ENCODE assay signal across 9 cellular contexts in the genomic region with DNA sequence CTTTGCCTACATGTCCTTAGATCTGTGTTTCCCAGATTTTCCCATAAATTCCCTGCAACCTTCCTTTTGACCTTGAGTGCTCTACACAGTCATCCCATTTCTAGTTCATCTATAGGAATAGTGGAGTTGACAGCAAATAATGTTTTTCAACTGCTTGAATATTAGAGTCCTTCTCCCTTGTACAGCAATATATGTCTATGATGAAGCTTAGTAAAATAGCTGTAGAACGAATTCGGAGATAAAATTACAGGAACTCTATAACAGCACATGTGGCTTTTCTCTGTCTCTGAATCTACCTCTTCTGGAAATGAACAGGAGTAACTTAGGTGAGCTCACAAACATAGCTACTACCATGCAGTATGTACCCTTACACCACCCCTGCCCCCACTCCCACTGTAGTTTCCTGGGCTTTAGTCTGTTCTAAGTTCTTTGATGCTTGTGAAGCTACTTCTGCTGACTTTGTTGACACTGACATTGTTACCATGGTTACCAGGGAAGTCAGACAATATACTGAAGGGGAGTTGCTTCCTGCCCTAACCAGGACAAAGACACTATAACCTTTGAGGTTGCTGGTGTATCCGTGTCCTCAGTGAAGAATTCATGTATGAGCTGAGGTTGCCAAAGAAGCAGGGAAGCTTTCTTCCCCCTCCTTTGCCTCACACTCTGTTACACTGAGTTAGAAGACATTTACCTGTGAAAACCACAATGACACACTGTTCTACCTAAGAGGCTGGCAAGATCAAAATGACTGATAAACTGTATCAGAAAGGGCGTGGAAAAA. TPM values are rescaled to one million over a fixed set of nuclear protein-coding genes. Genes with fewer than 3 reads are reported as not detected.
DNase-seq lines count a peak whose midpoint lies in the region; ATAC-seq and TF ChIP-seq lines count a peak whose summit lies in the region.
"Had no signal": no experiment of that assay in that cellular context is flagged by ENCODE, and none has a peak within 500 bp of the region (broad histone marks: within the 10 kb centered on the region; RNA-seq: fewer than 3 reads in every experiment).

No MANE protein-coding gene starts in this region.

- peaks cover 0 to 34% (median 12%) of the 10 kb centered on the region in 12 donors for H3K4me1 ChIP-seq in heart left ventricle

- intact Hi-C loops in heart left ventricle (cut with DNase I) = loop anchor here in 1 of 10 donors (10.0 kb wide), 1 partner anchor 60 kb away; no protein-coding TSS in a partner anchor

- peak overlapping the region in 10 of 12 donors; percentile 12 to 55 (median 38) for H3K27ac ChIP-seq in heart left ventricle
- H3K27ac ChIP-seq: neutrophil had no signal

- no peak overlapping the region for H3K4me3 ChIP-seq in heart left ventricle

- ATAC-seq in heart left ventricle = peak; percentile 62 to 90 (median 74)
- no peak for ATAC-seq in HG02610 (IDR thresholded peaks at IDR 0.05; ENCODE audit: unreplicated experiment)

- POLR2A ChIA-PET in activated CD4-positive, alpha-beta memory T cell treated with anti-CD3 and anti-CD28 coated beads, Interleukin-2, amount 10 ng/mL, durations not matched to agents 7 days and 5 days (lab: Charles Lee) = interaction anchor here (0.7 to 0.8 kb wide), 3 partner anchors 37 to 258 kb away, joined by 3 to 4 read pairs (median 3); no protein-coding TSS in a partner anchor

- DNase-seq in NCI-H2227 (lab: John Stamatoyannopoulos, UW; ENCODE audit: unreplicated experiment) = peak; percentile 45
- no peak for DNase-seq in NCI-H2227 treated with DMSO at 0.1 percent for 48 hours (lab: John Stamatoyannopoulos, UW)
- DNase-seq in activated CD4-positive, alpha-beta memory T cell treated with anti-CD3 and anti-CD28 coated beads, Interleukin-2, amount 10 ng/mL, durations not matched to agents 7 days and 5 days = peak; percentile 38
- peak in 3 of 5 donors; percentile 27 to 54 (median 29) for DNase-seq in heart left ventricle
- DNase-seq in stimulated activated CD4-positive, alpha-beta T cell treated with anti-CD3 and anti-CD28 coated beads, TNF-alpha, amount 100 ng/mL, for 24 hours (ENCODE audit: low read depth in 3 of 3) = peak; percentile 11 to 34 (median 16)
- DNase-seq in cerebellar cortex (ENCODE audit: low spot score) = no peak
- DNase-seq in inferior parietal cortex (ENCODE audit: extremely low spot score) = no peak

- H3K27me3 Mint-ChIP-seq in activated CD4-positive, alpha-beta memory T cell treated with anti-CD3 and anti-CD28 coated beads, Interleukin-2, amount 10 ng/mL, durations not matched to agents 7 days and 5 days = no peaks in the 10 kb centered on the region

- H3K36me3 ChIP-seq in heart left ventricle = no peaks in the 10 kb centered on the region
- H3K36me3 ChIP-seq: neutrophil had no signal

- TF ChIP-seq POLR2A in heart left ventricle (IDR thresholded peaks at IDR 0.05) = no peak

- peaks cover 15% of the 10 kb centered on the region for H3K4me1 Mint-ChIP-seq in activated CD4-positive, alpha-beta memory T cell treated with anti-CD3 and anti-CD28 coated beads, Interleukin-2, amount 10 ng/mL, durations not matched to agents 7 days and 5 days

- no peaks in the 10 kb centered on the region for H3K36me3 Mint-ChIP-seq in activated CD4-positive, alpha-beta memory T cell treated with anti-CD3 and anti-CD28 coated beads, Interleukin-2, amount 10 ng/mL, durations not matched to agents 7 days and 5 days (ENCODE audit: low read depth)

- 42 to 68% (median 56%) methylated on average over 4 of the region's 4 CpGs for WGBS in heart left ventricle, 4 donors

- no peak for TF ChIP-seq CTCF in heart left ventricle (IDR thresholded peaks at IDR 0.05)

- H3K9me3 ChIP-seq in heart left ventricle = peaks cover 0 to 10% (median 3%) of the 10 kb centered on the region in 12 donors
- H3K9me3 ChIP-seq: neutrophil had no signal

- no peaks in the 10 kb centered on the region for H3K27me3 ChIP-seq in heart left ventricle
- H3K27me3 ChIP-seq: neutrophil had no signal

- H3K9me3 Mint-ChIP-seq in activated CD4-positive, alpha-beta memory T cell treated with anti-CD3 and anti-CD28 coated beads, Interleukin-2, amount 10 ng/mL, durations not matched to agents 7 days and 5 days = peaks cover 2% of the 10 kb centered on the region

- no peak overlapping the region for H3K4me3 Mint-ChIP-seq in activated CD4-positive, alpha-beta memory T cell treated with anti-CD3 and anti-CD28 coated beads, Interleukin-2, amount 10 ng/mL, durations not matched to agents 7 days and 5 days

- CTCF ChIA-PET in activated CD4-positive, alpha-beta memory T cell treated with anti-CD3 and anti-CD28 coated beads, Interleukin-2, amount 10 ng/mL, durations not matched to agents 7 days and 5 days (lab: Charles Lee) = interaction anchor here (0.6 to 1.2 kb wide), 3 partner anchors 37 to 185 kb away, joined by 3 to 5 read pairs (median 4); no protein-coding TSS in a partner anchor

- peak overlapping the region; percentile 22 for H3K27ac Mint-ChIP-seq in activated CD4-positive, alpha-beta memory T cell treated with anti-CD3 and anti-CD28 coated beads, Interleukin-2, amount 10 ng/mL, durations not matched to agents 7 days and 5 days

RNA-seq across cellular contexts. Expression of a gene that starts 35.8 kb away (rescaled TPM):
- 1 to 10 TPM; 7.9 to 9.4 TPM for total RNA-seq in activated CD4-positive, alpha-beta memory T cell treated with anti-CD3 and anti-CD28 coated beads, Interleukin-2, amount 10 ng/mL, durations not matched to agents 7 days and 5 days
- total RNA-seq in heart left ventricle = 1 to 10 TPM in 8 of 9 donors, under 1 TPM in 1; 0.94 to 7.1 (median 4.5) TPM
- polyA plus RNA-seq in heart left ventricle = 1 to 10 TPM; 6.1 to 6.6 TPM

Comparison
In these comparisons a context has a peak if more than half of its experiments do, and no peak if none do; other contexts are left out.
1. DNase-seq: peak in NCI-H2227 (single experiment), activated CD4-positive, alpha-beta memory T cell treated with anti-CD3 and anti-CD28 coated beads, Interleukin-2, amount 10 ng/mL, durations not matched to agents 7 days and 5 days (single experiment), heart left ventricle (3 of 5) and stimulated activated CD4-positive, alpha-beta T cell treated with anti-CD3 and anti-CD28 coated beads, TNF-alpha, amount 100 ng/mL, for 24 hours (3 of 3); none in NCI-H2227 treated with DMSO at 0.1 percent for 48 hours (single experiment), cerebellar cortex (single experiment) and inferior parietal cortex (single experiment).